In genomic region chr3:46843508-46843907, GRCh38 we compare ENCODE assay signal across 27 cellular contexts. TPM values are rescaled to one million over a fixed set of nuclear protein-coding genes. Genes with fewer than 3 reads are reported as not detected.
DNase-seq lines count a peak whose midpoint lies in the region; ATAC-seq and TF ChIP-seq lines count a peak whose summit lies in the region.
"Had no signal": no experiment of that assay in that cellular context is flagged by ENCODE, and none has a peak within 500 bp of the region (broad histone marks: within the 10 kb centered on the region; RNA-seq: fewer than 3 reads in every experiment).

No MANE protein-coding gene starts in this region.

- POLR2A ChIA-PET in activated CD8-positive, alpha-beta T cell treated with anti-CD3 and anti-CD28 coated beads, Interleukin-2, amount 10 ng/mL, durations not matched to agents 7 days and 5 days (lab: Charles Lee): no interaction called here
- POLR2A ChIA-PET in activated CD8-positive, alpha-beta T cell treated with anti-CD3 and anti-CD28 coated beads for 36 hours (lab: Charles Lee): no interaction called here

- peaks cover 6% of the 10 kb centered on the region for H3K23me2 ChIP-seq in H9 (ENCODE audit: insufficient read length, low read depth, low read length, poor library complexity, severe bottlenecking)

- no peak for TF ChIP-seq CTCF in activated CD8-positive, alpha-beta T cell treated with anti-CD3 and anti-CD28 coated beads for 36 hours (IDR thresholded peaks at IDR 0.05)
- TF ChIP-seq CTCF in cardiac muscle cell (IDR thresholded peaks at IDR 0.05; ENCODE audit: low read depth, low read length) (no peak), heart left ventricle (IDR thresholded peaks at IDR 0.05) (no peak), H9 (conservative IDR thresholded peaks at IDR 0.05) (no peak)

- H3K27me3 Mint-ChIP-seq in activated CD8-positive, alpha-beta T cell treated with anti-CD3 and anti-CD28 coated beads, Interleukin-2, amount 10 ng/mL, durations not matched to agents 7 days and 5 days (ENCODE audit: low read depth): peaks cover 30% of the 10 kb centered on the region
- H3K27me3 Mint-ChIP-seq in activated CD8-positive, alpha-beta T cell treated with anti-CD3 and anti-CD28 coated beads for 36 hours: no peaks in the 10 kb centered on the region
- peaks cover 14% of the 10 kb centered on the region for H3K27me3 Mint-ChIP-seq in H9 (ENCODE audit: low read depth)
- H3K27me3 Mint-ChIP-seq: CD4-positive, alpha-beta memory T cell had no signal

- peaks cover 18% of the 10 kb centered on the region for H3K9me3 Mint-ChIP-seq in activated CD8-positive, alpha-beta T cell treated with anti-CD3 and anti-CD28 coated beads, Interleukin-2, amount 10 ng/mL, durations not matched to agents 7 days and 5 days (ENCODE audit: insufficient read depth)
- H3K9me3 Mint-ChIP-seq in activated CD8-positive, alpha-beta T cell treated with anti-CD3 and anti-CD28 coated beads for 36 hours: peaks cover 14% of the 10 kb centered on the region
- H3K9me3 Mint-ChIP-seq in H9: peaks cover 33 to 34% of the 10 kb centered on the region in 2 experiments

- H3K4me2 ChIP-seq in H9 (ENCODE audit: insufficient read depth, insufficient read length, low read length): no peak overlapping the region
- H3K4me2 ChIP-seq: BLaER1 had no signal

- H3K18ac ChIP-seq in H9 (ENCODE audit: insufficient read length, low read depth, low read length): no peak overlapping the region

- no peaks in the 10 kb centered on the region for H3K79me2 ChIP-seq in H9 (ENCODE audit: insufficient read depth, low read length)

- no peak overlapping the region for H2BK15ac ChIP-seq in H9 (ENCODE audit: low read depth, low read length)

- no peak overlapping the region for H2AFZ ChIP-seq in H9 (ENCODE audit: low read length)

- TF ChIP-seq POLR2A in heart left ventricle (IDR thresholded peaks at IDR 0.05): no peak

- H3K27ac Mint-ChIP-seq in activated CD8-positive, alpha-beta T cell treated with anti-CD3 and anti-CD28 coated beads, Interleukin-2, amount 10 ng/mL, durations not matched to agents 7 days and 5 days: no peak overlapping the region
- no peak overlapping the region for H3K27ac Mint-ChIP-seq in activated CD8-positive, alpha-beta T cell treated with anti-CD3 and anti-CD28 coated beads for 36 hours
- H3K27ac Mint-ChIP-seq in H9: no peak overlapping the region
- H3K27ac Mint-ChIP-seq: CD4-positive, CD25-positive, alpha-beta regulatory T cell had no signal

- H2BK5ac ChIP-seq in H9 (ENCODE audit: insufficient read length, low read length): no peak overlapping the region

- no peak overlapping the region for H3K4me3 ChIP-seq in cardiac muscle cell
- H3K4me3 ChIP-seq in heart left ventricle: no peak overlapping the region
- H3K4me3 ChIP-seq: BLaER1 had no signal

- H2AK5ac ChIP-seq in H9 (ENCODE audit: insufficient read length, low read length): no peak overlapping the region

- WGBS in heart left ventricle, 4 donors: 96 to 99% (median 97%) methylated on average over 3 of the region's 3 CpGs
- no CpG with 5 or more reads among the region's 3 CpGs for WGBS in H9 (ENCODE audit: extremely low coverage, insufficient read length, low lambda C conversion rate)

- H2BK120ac ChIP-seq in H9 (ENCODE audit: low read depth, low read length, poor library complexity, severe bottlenecking): no peak overlapping the region

- H3K27me3 ChIP-seq in cardiac muscle cell: no peaks in the 10 kb centered on the region
- H3K27me3 ChIP-seq in heart left ventricle: no peaks in the 10 kb centered on the region
- no peaks in the 10 kb centered on the region for H3K27me3 ChIP-seq in H9 (ENCODE audit: insufficient read depth, low read length)
- H3K27me3 ChIP-seq: BE2C, BLaER1 had no signal

- H3K9me3 ChIP-seq in cardiac muscle cell (ENCODE audit: low read depth) (no peaks in the 10 kb centered on the region), heart left ventricle (peaks cover 0 to 51% (median 14%) of the 10 kb centered on the region in 12 donors), H9 (ENCODE audit: control insufficient read depth, low read depth, low read length) (peaks cover 6% of the 10 kb centered on the region)
- H3K9me3 ChIP-seq: BE2C had no signal

- no peak overlapping the region for H3K14ac ChIP-seq in H9 (ENCODE audit: insufficient read depth, low read length)

- CTCF ChIA-PET in activated CD8-positive, alpha-beta T cell treated with anti-CD3 and anti-CD28 coated beads, Interleukin-2, amount 10 ng/mL, durations not matched to agents 7 days and 5 days (lab: Charles Lee): no interaction called here
- CTCF ChIA-PET in activated CD8-positive, alpha-beta T cell treated with anti-CD3 and anti-CD28 coated beads for 36 hours (lab: Charles Lee): no interaction called here

- no peak overlapping the region for H4K5ac ChIP-seq in H9 (ENCODE audit: insufficient read length, low read depth, low read length)

- no peak overlapping the region for H3K56ac ChIP-seq in H9 (ENCODE audit: insufficient read length, low read depth, low read length)

- H4K91ac ChIP-seq in H9 (ENCODE audit: insufficient read length, low read depth, low read length): no peak overlapping the region

- no peak overlapping the region for H2BK12ac ChIP-seq in H9 (ENCODE audit: insufficient read length, low read depth, low read length)

- ATAC-seq in activated CD8-positive, alpha-beta T cell treated with anti-CD3 and anti-CD28 coated beads, Interleukin-2, amount 10 ng/mL, durations not matched to agents 7 days and 5 days: no peak
- ATAC-seq in activated CD8-positive, alpha-beta T cell treated with anti-CD3 and anti-CD28 coated beads for 36 hours: no peak
- no peak for ATAC-seq in heart left ventricle
- ATAC-seq in GM21423 (IDR thresholded peaks at IDR 0.05; ENCODE audit: unreplicated experiment): no peak

- H3K36me3 ChIP-seq in cardiac muscle cell (peaks cover 22% of the 10 kb centered on the region), heart left ventricle (peaks cover 0 to 43% (median 0%) of the 10 kb centered on the region in 9 donors)
- H3K36me3 ChIP-seq: BE2C, BLaER1 had no signal

- no peaks in the 10 kb centered on the region for H4K20me1 ChIP-seq in H9 (ENCODE audit: control insufficient read depth, insufficient read depth, insufficient read length)
- H4K20me1 ChIP-seq: BLaER1 had no signal

- no peak overlapping the region for H4K8ac ChIP-seq in H9 (replicated peaks; ENCODE audit: insufficient read length, low read depth, low read length)

- peak overlapping the region; percentile 30 for H3K27ac ChIP-seq in cardiac muscle cell
- H3K27ac ChIP-seq in heart left ventricle: no peak overlapping the region
- no peak overlapping the region for H3K27ac ChIP-seq in H9 (ENCODE audit: insufficient read length, low read depth, low read length)
- H3K27ac ChIP-seq: 22Rv1, BLaER1 had no signal

- no peak overlapping the region for H3K4me3 Mint-ChIP-seq in activated CD8-positive, alpha-beta T cell treated with anti-CD3 and anti-CD28 coated beads, Interleukin-2, amount 10 ng/mL, durations not matched to agents 7 days and 5 days
- no peak overlapping the region for H3K4me3 Mint-ChIP-seq in activated CD8-positive, alpha-beta T cell treated with anti-CD3 and anti-CD28 coated beads for 36 hours
- no peak overlapping the region for H3K4me3 Mint-ChIP-seq in H9
- H3K4me3 Mint-ChIP-seq: CD14-positive monocyte had no signal

- H3K4me1 ChIP-seq in cardiac muscle cell (ENCODE audit: low read depth) (peaks cover 6% of the 10 kb centered on the region), heart left ventricle (peaks cover 0 to 45% (median 32%) of the 10 kb centered on the region in 12 donors), H9 (ENCODE audit: insufficient read depth, low read length) (0 out of 2 replicates have a peak, but pooled peaks cover 2% of the 10 kb centered on the region)

- H3K79me1 ChIP-seq in H9 (ENCODE audit: insufficient read depth, low read depth, low read length, poor library complexity, severe bottlenecking): no peaks in the 10 kb centered on the region

- no peak overlapping the region for H3K4ac ChIP-seq in H9 (ENCODE audit: low read depth, low read length)

- no peak overlapping the region for H3K23ac ChIP-seq in H9 (ENCODE audit: insufficient read length, low read depth, low read length)

- no peak overlapping the region for H3K9ac ChIP-seq in H9 (ENCODE audit: extremely low read depth, insufficient read length, low read length)
- H3K9ac ChIP-seq: BLaER1 had no signal

- no peak overlapping the region for H3T11ph ChIP-seq in H9 (ENCODE audit: low read length)

- peak; percentile 18 for DNase-seq in activated CD8-positive, alpha-beta T cell treated with anti-CD3 and anti-CD28 coated beads, Interleukin-2, amount 10 ng/mL, durations not matched to agents 7 days and 5 days
- no peak for DNase-seq in activated CD8-positive, alpha-beta T cell treated with anti-CD3 and anti-CD28 coated beads for 36 hours
- DNase-seq in cardiac muscle cell (ENCODE audit: low read depth in 1 of 2, low spot score in 1 of 2): no peak
- no peak for DNase-seq in heart left ventricle
- peak; percentile 11 for DNase-seq in ecto neural progenitor cell (ENCODE audit: low spot score)
- no peak for DNase-seq in H9
- DNase-seq: ACHN; BE2C; C1 segment of cervical spinal cord; CD4-positive, alpha-beta memory T cell; CD4-positive, CD25-positive, alpha-beta regulatory T cell; CD8-positive, alpha-beta memory T cell; COR-L47; DMS 273 treated with DMSO at 0.1 percent for 48 hours; DMS153; DMS53; DMS79; DND-41; EL; GF-D8 had no signal

- no peak overlapping the region for H2BK20ac ChIP-seq in H9 (ENCODE audit: low read depth, low read length, poor library complexity, severe bottlenecking)

- intact Hi-C loops in activated CD8-positive, alpha-beta T cell treated with anti-CD3 and anti-CD28 coated beads for 36 hours (cut with micrococcal nuclease): no loop called here
- intact Hi-C loops in heart left ventricle (cut with DNase I): loop anchor here in 1 of 10 donors (10.0 kb wide), 1 partner anchor 139 kb away; the partner anchor contains the start of gene TMIE

- peaks cover 5% of the 10 kb centered on the region for H3K36me3 Mint-ChIP-seq in activated CD8-positive, alpha-beta T cell treated with anti-CD3 and anti-CD28 coated beads, Interleukin-2, amount 10 ng/mL, durations not matched to agents 7 days and 5 days (ENCODE audit: low read depth)
- peaks cover 3% of the 10 kb centered on the region for H3K36me3 Mint-ChIP-seq in activated CD8-positive, alpha-beta T cell treated with anti-CD3 and anti-CD28 coated beads for 36 hours (ENCODE audit: low read depth)
- H3K36me3 Mint-ChIP-seq in H9 (ENCODE audit: insufficient read depth in 1 of 3, low read depth in 3 of 3): peaks cover 3 to 24% (median 6%) of the 10 kb centered on the region in 3 experiments; a peak in 5 of 7 replicates
- H3K36me3 Mint-ChIP-seq: CD14-positive monocyte had no signal

- peaks cover 12% of the 10 kb centered on the region for H3K4me1 Mint-ChIP-seq in activated CD8-positive, alpha-beta T cell treated with anti-CD3 and anti-CD28 coated beads, Interleukin-2, amount 10 ng/mL, durations not matched to agents 7 days and 5 days (ENCODE audit: low read depth)
- H3K4me1 Mint-ChIP-seq in activated CD8-positive, alpha-beta T cell treated with anti-CD3 and anti-CD28 coated beads for 36 hours (ENCODE audit: low read depth): peaks cover 5% of the 10 kb centered on the region
- H3K4me1 Mint-ChIP-seq in H9: peaks cover 6 to 14% of the 10 kb centered on the region in 2 experiments

RNA-seq across cellular contexts. Expression of gene MYL3, which starts 19.7 kb away (rescaled TPM):
- total RNA-seq in activated CD8-positive, alpha-beta T cell treated with anti-CD3 and anti-CD28 coated beads, Interleukin-2, amount 10 ng/mL, durations not matched to agents 7 days and 5 days: not detected
- not detected for total RNA-seq in activated CD8-positive, alpha-beta T cell treated with anti-CD3 and anti-CD28 coated beads for 36 hours
- total RNA-seq in cardiac muscle cell: 2,390 and 3,091 TPM in 2 replicates
- polyA plus RNA-seq in cardiac muscle cell: 2,590 and 3,027 TPM in 2 replicates
- over 10,000 TPM in 1 of 9 donors, 1,000 to 10,000 TPM in 8; 4,961 to 10,676 (median 6,839) TPM for total RNA-seq in heart left ventricle
- polyA plus RNA-seq in heart left ventricle: over 10,000 TPM in 1 of 2 donors, 1,000 to 10,000 TPM in 1; 5,594 to 12,544 TPM
- total RNA-seq in H9 (2021): 0.24 TPM in 2 replicates
- total RNA-seq: A673; CD4-positive, alpha-beta memory T cell; CD4-positive, CD25-positive, alpha-beta regulatory T cell; CD8-positive, alpha-beta memory T cell; Daoy had no signal
- polyA plus RNA-seq: AG04450; CD14-positive monocyte; CD4-positive, alpha-beta memory T cell; CD4-positive, CD25-positive, alpha-beta regulatory T cell; CD8-positive, alpha-beta memory T cell had no signal

RNA-seq across cellular contexts. Expression of gene PTH1R, which starts 34.0 kb away (rescaled TPM):
- not detected for total RNA-seq in activated CD8-positive, alpha-beta T cell treated with anti-CD3 and anti-CD28 coated beads, Interleukin-2, amount 10 ng/mL, durations not matched to agents 7 days and 5 days
- total RNA-seq in activated CD8-positive, alpha-beta T cell treated with anti-CD3 and anti-CD28 coated beads for 36 hours: not detected
- total RNA-seq in cardiac muscle cell (101 and 121 TPM in 2 replicates), heart left ventricle (10 to 100 TPM in 2 of 9 donors, 1 to 10 TPM in 7; 2.1 to 15.6 (median 6.0) TPM), H9 (2021) (0.99 and 1.0 TPM in 2 replicates)
- polyA plus RNA-seq in cardiac muscle cell (112 and 164 TPM in 2 replicates), heart left ventricle (10 to 100 TPM in 1 of 2 donors, 1 to 10 TPM in 1; 6.5 to 23.4 TPM)
- total RNA-seq: CD4-positive, alpha-beta memory T cell; CD4-positive, CD25-positive, alpha-beta regulatory T cell; CD8-positive, alpha-beta memory T cell; Daoy had no signal
- polyA plus RNA-seq: CD14-positive monocyte; CD4-positive, alpha-beta memory T cell; CD4-positive, CD25-positive, alpha-beta regulatory T cell; CD8-positive, alpha-beta memory T cell had no signal

Comparison
In these comparisons a context has a peak if more than half of its experiments do, and no peak if none do; other contexts are left out.
1. DNase-seq: peak in activated CD8-positive, alpha-beta T cell treated with anti-CD3 and anti-CD28 coated beads, Interleukin-2, amount 10 ng/mL, durations not matched to agents 7 days and 5 days (single experiment) and ecto neural progenitor cell (single experiment); none in activated CD8-positive, alpha-beta T cell treated with anti-CD3 and anti-CD28 coated beads for 36 hours (single experiment), cardiac muscle cell (0 of 2), heart left ventricle (0 of 5) and H9 (single experiment).
2. RNA of gene MYL3, which starts 19.7 kb away (total RNA-seq): 4,961 to 10,676 TPM in heart left ventricle and 2,390 to 3,091 TPM in cardiac muscle cell; 0.24 TPM in H9, not detected in activated CD8-positive, alpha-beta T cell treated with anti-CD3 and anti-CD28 coated beads, Interleukin-2, amount 10 ng/mL, durations not matched to agents 7 days and 5 days and not detected in activated CD8-positive, alpha-beta T cell treated with anti-CD3 and anti-CD28 coated beads for 36 hours; every median in the first group is over 1,000 times any median in the second.